ENCODE assay signal across 10 cellular contexts in genomic region chr15:72751751-72752455, GRCh38. TPM values are rescaled to one million over a fixed set of nuclear protein-coding genes. Genes with fewer than 3 reads are reported as not detected.
DNase-seq lines count a peak whose midpoint lies in the region; TF ChIP-seq lines count a peak whose summit lies in the region.
"Had no signal": no experiment of that assay in that cellular context is flagged by ENCODE, and none has a peak within 500 bp of the region (broad histone marks: within the 10 kb centered on the region; RNA-seq: fewer than 3 reads in every experiment).

No MANE protein-coding gene starts in this region.

- TF ChIP-seq POLR2A in vagina (IDR thresholded peaks at IDR 0.05): no peak

- DNase-seq in Ammon's horn (ENCODE audit: low spot score) (peak; percentile 52), KBM-7 (peak; percentile 94), immature natural killer cell (no peak), 8988T (no peak), vagina (ENCODE audit: extremely low spot score in 2 of 2) (no peak), SIG-M5 treated with dmso at 0.1 percent for 504 hours (lab: John Stamatoyannopoulos, UW; ENCODE audit: unreplicated experiment) (no peak)
- DNase-seq in NK-92 treated with Interleukin-12 subunit alpha and Interleukin-12 subunit beta, amount 100 ng/mL, for 24 hours (lab: John Stamatoyannopoulos, UW): no peak
- DNase-seq: NCI-H2029, retina had no signal

- intact Hi-C loops in vagina (cut with DNase I): no loop called here

- no peak overlapping the region for H3K27ac ChIP-seq in vagina

- H3K27me3 Mint-ChIP-seq in activated naive CD8-positive, alpha-beta T cell: no peaks in the 10 kb centered on the region
- peaks cover 0 to 2% (median 0%) of the 10 kb centered on the region in 3 donors for H3K27me3 Mint-ChIP-seq in immature natural killer cell (ENCODE audit: low read depth in 3 of 3)

- H3K4me3 Mint-ChIP-seq in activated naive CD8-positive, alpha-beta T cell: no peak overlapping the region
- H3K4me3 Mint-ChIP-seq in immature natural killer cell: no peak overlapping the region

- H3K9me3 Mint-ChIP-seq in activated naive CD8-positive, alpha-beta T cell (ENCODE audit: low read depth): no peaks in the 10 kb centered on the region
- no peaks in the 10 kb centered on the region for H3K9me3 Mint-ChIP-seq in immature natural killer cell

- no peaks in the 10 kb centered on the region for H3K4me1 ChIP-seq in vagina

- H3K36me3 Mint-ChIP-seq in activated naive CD8-positive, alpha-beta T cell: peaks cover 9% of the 10 kb centered on the region
- peaks cover 13 to 52% (median 23%) of the 10 kb centered on the region in 3 donors for H3K36me3 Mint-ChIP-seq in immature natural killer cell

- no peaks in the 10 kb centered on the region for H3K27me3 ChIP-seq in vagina

- no peak overlapping the region for H3K4me3 ChIP-seq in vagina

- no peak for TF ChIP-seq CTCF in vagina (IDR thresholded peaks at IDR 0.05)

- in situ Hi-C loops in KBM-7 (cut with MboI; ENCODE audit: low pct_unique_long_range_greater_than_20kb, low sequenced_read_pairs): no loop called here

- peaks cover 0 to 42% of the 10 kb centered on the region in 2 donors for H3K36me3 ChIP-seq in vagina

- no peaks in the 10 kb centered on the region for H3K9me3 ChIP-seq in vagina

- peak overlapping the region; percentile 72 for H3K27ac Mint-ChIP-seq in activated naive CD8-positive, alpha-beta T cell
- H3K27ac Mint-ChIP-seq in immature natural killer cell: peak overlapping the region in 5 of 6 donors; percentile 24 to 62 (median 35)

- peaks cover 33% of the 10 kb centered on the region for H3K4me1 Mint-ChIP-seq in activated naive CD8-positive, alpha-beta T cell (ENCODE audit: low read depth)
- H3K4me1 Mint-ChIP-seq in immature natural killer cell: peaks cover 18 to 24% of the 10 kb centered on the region in 2 donors

RNA-seq across cellular contexts. Expression of gene ADPGK, which starts 31.7 kb away (rescaled TPM):
- polyA plus RNA-seq in immature natural killer cell: 100 to 1,000 TPM in 2 of 3 donors, 10 to 100 TPM in 1; 98.9 to 139 (median 113) TPM
- total RNA-seq in vagina: 53.8 TPM

Comparison
In these comparisons a context has a peak if more than half of its experiments do, and no peak if none do; other contexts are left out.
1. DNase-seq: peak in Ammon's horn (single experiment) and KBM-7 (single experiment); none in immature natural killer cell (0 of 3), 8988T (single experiment), NK-92 treated with Interleukin-12 subunit alpha and Interleukin-12 subunit beta, amount 100 ng/mL, for 24 hours (single experiment), vagina (0 of 2) and SIG-M5 treated with dmso at 0.1 percent for 504 hours (single experiment).